ENCODE assay signal across 1 cellular context in genomic region chr2:181197140-181197760, GRCh38.
TF ChIP-seq lines count a peak whose summit lies in the region.

No MANE protein-coding gene starts in this region.

TF ChIP-seq in HepG2, 621 proteins besides CTCF, POLR2A, EP300 and RAD21 (continued from another document):
- TF ChIP-seq TEF (CRISPR knock-in tag; IDR thresholded peaks at IDR 0.05) (no peak), TFE3 (CRISPR knock-in tag; IDR thresholded peaks at IDR 0.05) (no peak), ETS1 (CRISPR knock-in tag; IDR thresholded peaks at IDR 0.05) (no peak)
